12 cellular contexts compared by ENCODE assay signal in the genomic region with DNA sequence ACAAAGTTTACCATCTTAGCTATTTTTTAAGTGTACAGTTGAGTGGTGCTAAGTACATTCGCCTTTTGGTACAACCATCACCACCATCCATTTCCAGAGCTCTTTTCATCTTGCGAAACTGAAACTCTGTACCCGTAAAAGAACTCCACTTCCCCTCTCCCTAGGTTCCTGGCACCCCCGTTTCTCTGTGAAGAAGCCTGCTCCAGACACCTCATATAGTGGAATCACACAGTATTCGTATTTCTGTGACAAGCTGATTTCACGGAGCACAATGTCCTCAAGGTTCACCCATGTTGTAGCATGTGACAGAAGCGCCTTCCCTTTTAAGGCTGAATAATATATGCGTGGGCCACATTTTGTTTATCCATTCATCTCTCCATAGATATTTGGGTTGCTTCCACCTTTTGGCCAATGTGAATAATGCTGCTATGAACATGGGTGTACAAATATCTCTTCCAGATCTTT. TPM values are rescaled to one million over a fixed set of nuclear protein-coding genes. Genes with fewer than 3 reads are reported as not detected.
DNase-seq lines count a peak whose midpoint lies in the region; ATAC-seq and TF ChIP-seq lines count a peak whose summit lies in the region.
"Had no signal": no experiment of that assay in that cellular context is flagged by ENCODE, and none has a peak within 500 bp of the region (broad histone marks: within the 10 kb centered on the region; RNA-seq: fewer than 3 reads in every experiment).

No MANE protein-coding gene starts in this region.

- H3K36me3 Mint-ChIP-seq in activated naive CD8-positive, alpha-beta T cell treated with anti-CD3 and anti-CD28 coated beads, Interleukin-2, amount 10 ng/mL, durations not matched to agents 7 days and 5 days: no peaks in the 10 kb centered on the region
- H3K36me3 Mint-ChIP-seq in activated naive CD8-positive, alpha-beta T cell treated with anti-CD3 and anti-CD28 coated beads for 36 hours: no peaks in the 10 kb centered on the region
- H3K36me3 Mint-ChIP-seq in WTC11: no peaks in the 10 kb centered on the region
- no peaks in the 10 kb centered on the region for H3K36me3 Mint-ChIP-seq in endothelial cell (ENCODE audit: low read depth, unreplicated experiment)
- H3K36me3 Mint-ChIP-seq: CD4-positive, CD25-positive, alpha-beta regulatory T cell had no signal

- H3K9me3 Mint-ChIP-seq in activated naive CD8-positive, alpha-beta T cell treated with anti-CD3 and anti-CD28 coated beads, Interleukin-2, amount 10 ng/mL, durations not matched to agents 7 days and 5 days: no peaks in the 10 kb centered on the region
- H3K9me3 Mint-ChIP-seq in activated naive CD8-positive, alpha-beta T cell treated with anti-CD3 and anti-CD28 coated beads for 36 hours: no peaks in the 10 kb centered on the region
- 0 out of 2 replicates have a peak, but pooled peaks cover 3% of the 10 kb centered on the region for H3K9me3 Mint-ChIP-seq in WTC11
- no peaks in the 10 kb centered on the region for H3K9me3 Mint-ChIP-seq in endothelial cell (ENCODE audit: unreplicated experiment)
- H3K9me3 Mint-ChIP-seq: stimulated activated naive CD8-positive, alpha-beta T cell treated with anti-CD3 and anti-CD28 coated beads, Interleukin-15, Interleukin-2, amounts not matched to agents 100 ng/mL and 50 ng/mL, for 24 hours; T-helper 2 cell treated with Interferon-gamma antibody and Interleukin-4, amounts not matched to agents 5 μg/mL and 100 μg/mL, for 36 hours had no signal

- DNase-seq in activated naive CD8-positive, alpha-beta T cell treated with anti-CD3 and anti-CD28 coated beads, Interleukin-2, amount 10 ng/mL, durations not matched to agents 7 days and 5 days: no peak
- DNase-seq in activated naive CD8-positive, alpha-beta T cell treated with anti-CD3 and anti-CD28 coated beads for 36 hours: no peak
- DNase-seq in WTC11 (ENCODE audit: low spot score) (peak; percentile 1), left lobe of liver (ENCODE audit: low spot score) (peak; percentile 11), transverse colon (no peak), endothelial cell (ENCODE audit: low spot score) (no peak), NCI-H2081 (lab: John Stamatoyannopoulos, UW) (no peak), erythroblast (lab: John Stamatoyannopoulos, UW) (no peak)
- DNase-seq: CD4-positive, CD25-positive, alpha-beta regulatory T cell had no signal

- peak overlapping the region; percentile 69 to 83 (median 74) for H3K27ac ChIP-seq in transverse colon

- CTCF ChIA-PET in WTC11 (lab: Charles Lee): interaction anchor here (0.6 to 3.4 kb wide), 9 partner anchors 13 to 152 kb away, joined by 3 to 12 read pairs (median 4); no protein-coding TSS in a partner anchor

- peaks cover 12% of the 10 kb centered on the region for H3K4me1 Mint-ChIP-seq in activated naive CD8-positive, alpha-beta T cell treated with anti-CD3 and anti-CD28 coated beads, Interleukin-2, amount 10 ng/mL, durations not matched to agents 7 days and 5 days
- H3K4me1 Mint-ChIP-seq in activated naive CD8-positive, alpha-beta T cell treated with anti-CD3 and anti-CD28 coated beads for 36 hours: peaks cover 13% of the 10 kb centered on the region
- H3K4me1 Mint-ChIP-seq in WTC11: peaks cover 52% of the 10 kb centered on the region
- H3K4me1 Mint-ChIP-seq in endothelial cell (ENCODE audit: unreplicated experiment): peaks cover 7% of the 10 kb centered on the region

- H3K27ac Mint-ChIP-seq in activated naive CD8-positive, alpha-beta T cell treated with anti-CD3 and anti-CD28 coated beads, Interleukin-2, amount 10 ng/mL, durations not matched to agents 7 days and 5 days: no peak overlapping the region
- no peak overlapping the region for H3K27ac Mint-ChIP-seq in activated naive CD8-positive, alpha-beta T cell treated with anti-CD3 and anti-CD28 coated beads for 36 hours
- peak overlapping the region; percentile 28; the same call in 1 of the 2 replicates for H3K27ac Mint-ChIP-seq in WTC11
- no peak overlapping the region for H3K27ac Mint-ChIP-seq in endothelial cell (ENCODE audit: unreplicated experiment)
- H3K27ac Mint-ChIP-seq: CD4-positive, CD25-positive, alpha-beta regulatory T cell; stimulated activated naive CD8-positive, alpha-beta T cell treated with anti-CD3 and anti-CD28 coated beads, Interleukin-15, Interleukin-2, amounts not matched to agents 100 ng/mL and 50 ng/mL, for 24 hours; T-helper 2 cell treated with Interferon-gamma antibody and Interleukin-4, amounts not matched to agents 5 μg/mL and 100 μg/mL, for 36 hours had no signal

- TF ChIP-seq CTCF in WTC11 (IDR thresholded peaks at IDR 0.05) (no peak), transverse colon (IDR thresholded peaks at IDR 0.05) (no peak), endothelial cell (IDR thresholded peaks at IDR 0.05; ENCODE audit: unreplicated experiment) (no peak)

- 70 to 78% methylated on average over 6 to 8 of the region's 8 CpGs for WGBS in transverse colon (ENCODE audit: low coverage in 1 of 2), 2 donors

- no peaks in the 10 kb centered on the region for H3K9me3 ChIP-seq in transverse colon
- H3K9me3 ChIP-seq: colonic mucosa had no signal

- no peak overlapping the region for H3K4me3 ChIP-seq in transverse colon

- H3K27me3 ChIP-seq in transverse colon: no peaks in the 10 kb centered on the region
- H3K27me3 ChIP-seq: colonic mucosa had no signal

- POLR2A ChIA-PET in activated naive CD8-positive, alpha-beta T cell treated with anti-CD3 and anti-CD28 coated beads, Interleukin-2, amount 10 ng/mL, durations not matched to agents 7 days and 5 days (lab: Charles Lee): interaction anchor here (0.6 kb wide), 1 partner anchor 14 kb away, joined by 6 read pairs; no protein-coding TSS in a partner anchor
- POLR2A ChIA-PET in WTC11 (lab: Charles Lee): interaction anchor here (0.6 to 0.9 kb wide), 2 partner anchors 209 to 223 kb away, joined by 3 read pairs; partner anchors contain the start of genes HEXIM1 and HEXIM2

- peak overlapping the region; percentile 28 for H3K4me3 Mint-ChIP-seq in activated naive CD8-positive, alpha-beta T cell treated with anti-CD3 and anti-CD28 coated beads, Interleukin-2, amount 10 ng/mL, durations not matched to agents 7 days and 5 days
- no peak overlapping the region for H3K4me3 Mint-ChIP-seq in activated naive CD8-positive, alpha-beta T cell treated with anti-CD3 and anti-CD28 coated beads for 36 hours
- H3K4me3 Mint-ChIP-seq in WTC11: peak overlapping the region; percentile 25; the same call in 1 of the 2 replicates
- no peak overlapping the region for H3K4me3 Mint-ChIP-seq in endothelial cell (ENCODE audit: unreplicated experiment)
- H3K4me3 Mint-ChIP-seq: stimulated activated naive CD8-positive, alpha-beta T cell treated with anti-CD3 and anti-CD28 coated beads, Interleukin-15, Interleukin-2, amounts not matched to agents 100 ng/mL and 50 ng/mL, for 24 hours; T-helper 2 cell treated with Interferon-gamma antibody and Interleukin-4, amounts not matched to agents 5 μg/mL and 100 μg/mL, for 36 hours had no signal

- peaks cover 37% of the 10 kb centered on the region for H3K27me3 Mint-ChIP-seq in activated naive CD8-positive, alpha-beta T cell treated with anti-CD3 and anti-CD28 coated beads, Interleukin-2, amount 10 ng/mL, durations not matched to agents 7 days and 5 days
- H3K27me3 Mint-ChIP-seq in activated naive CD8-positive, alpha-beta T cell treated with anti-CD3 and anti-CD28 coated beads for 36 hours: peaks cover 28% of the 10 kb centered on the region
- H3K27me3 Mint-ChIP-seq in WTC11 (ENCODE audit: low read depth): peaks cover 2% of the 10 kb centered on the region; the same call in 1 of the 2 replicates
- H3K27me3 Mint-ChIP-seq in endothelial cell (ENCODE audit: unreplicated experiment): peaks cover 7% of the 10 kb centered on the region

- no peaks in the 10 kb centered on the region for H3K36me3 ChIP-seq in transverse colon
- H3K36me3 ChIP-seq: colonic mucosa had no signal

- intact Hi-C loops in transverse colon (cut with DNase I; ENCODE audit: low total_unique reads): no loop called here

- H3K4me1 ChIP-seq in transverse colon: peaks cover 3 to 16% (median 11%) of the 10 kb centered on the region in 4 donors

- TF ChIP-seq EP300 in transverse colon (IDR thresholded peaks at IDR 0.05; ENCODE audit: low read depth): no peak

- ATAC-seq in activated naive CD8-positive, alpha-beta T cell treated with anti-CD3 and anti-CD28 coated beads, Interleukin-2, amount 10 ng/mL, durations not matched to agents 7 days and 5 days (ENCODE audit: low read depth): no peak
- ATAC-seq in WTC11: no peak
- no peak for ATAC-seq in left lobe of liver

- in situ Hi-C loops in transverse colon (cut with MboI; ENCODE audit: low pct_ligation_motif_present in 1 of 4, low pct_unique_long_range_greater_than_20kb in 1 of 4, low sequenced_read_pairs in 3 of 4): no loop called here

- TF ChIP-seq POLR2A in transverse colon (IDR thresholded peaks at IDR 0.05) (no peak), erythroblast (IDR thresholded peaks at IDR 0.05; ENCODE audit: low read length) (no peak)

TF ChIP-seq in WTC11, 78 proteins besides CTCF, POLR2A, EP300 and RAD21:
- TF ChIP-seq, protein P1, sequence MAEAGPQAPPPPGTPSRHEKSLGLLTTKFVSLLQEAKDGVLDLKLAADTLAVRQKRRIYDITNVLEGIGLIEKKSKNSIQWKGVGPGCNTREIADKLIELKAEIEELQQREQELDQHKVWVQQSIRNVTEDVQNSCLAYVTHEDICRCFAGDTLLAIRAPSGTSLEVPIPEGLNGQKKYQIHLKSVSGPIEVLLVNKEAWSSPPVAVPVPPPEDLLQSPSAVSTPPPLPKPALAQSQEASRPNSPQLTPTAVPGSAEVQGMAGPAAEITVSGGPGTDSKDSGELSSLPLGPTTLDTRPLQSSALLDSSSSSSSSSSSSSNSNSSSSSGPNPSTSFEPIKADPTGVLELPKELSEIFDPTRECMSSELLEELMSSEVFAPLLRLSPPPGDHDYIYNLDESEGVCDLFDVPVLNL (CRISPR knock-in tag; IDR thresholded peaks at IDR 0.05; ENCODE audit: borderline replicate concordance, low read depth): no peak
- TF ChIP-seq NFYB (CRISPR knock-in tag; conservative IDR thresholded peaks at IDR 0.05; ENCODE audit: low read depth): no peak

RNA-seq across cellular contexts. Expression of gene MAP3K14, which starts 54.2 kb away (rescaled TPM):
- 10 to 100 TPM; 25.9 to 33.7 TPM for total RNA-seq in activated naive CD8-positive, alpha-beta T cell treated with anti-CD3 and anti-CD28 coated beads, Interleukin-2, amount 10 ng/mL, durations not matched to agents 7 days and 5 days
- 10 to 100 TPM; 27.1 to 28.3 TPM for total RNA-seq in activated naive CD8-positive, alpha-beta T cell treated with anti-CD3 and anti-CD28 coated beads for 36 hours
- total RNA-seq in WTC11 (2021) (3.3 to 4.0 TPM (median 3.8 TPM) in 3 replicates), left lobe of liver (6.9 TPM), transverse colon (10 to 100 TPM; 13.0 to 33.7 (median 18.7) TPM), endothelial cell (ENCODE audit: unreplicated experiment) (5.2 TPM)

Comparison
In these comparisons a context has a peak if more than half of its experiments do, and no peak if none do; other contexts are left out.
1. H3K4me3 Mint-ChIP-seq: peak in activated naive CD8-positive, alpha-beta T cell treated with anti-CD3 and anti-CD28 coated beads, Interleukin-2, amount 10 ng/mL, durations not matched to agents 7 days and 5 days (single experiment) and WTC11 (single experiment); none in activated naive CD8-positive, alpha-beta T cell treated with anti-CD3 and anti-CD28 coated beads for 36 hours (single experiment) and endothelial cell (single experiment).
2. DNase-seq: peak in WTC11 (single experiment) and left lobe of liver (single experiment); none in activated naive CD8-positive, alpha-beta T cell treated with anti-CD3 and anti-CD28 coated beads, Interleukin-2, amount 10 ng/mL, durations not matched to agents 7 days and 5 days (single experiment), activated naive CD8-positive, alpha-beta T cell treated with anti-CD3 and anti-CD28 coated beads for 36 hours (single experiment), transverse colon (single experiment), endothelial cell (single experiment), NCI-H2081 (0 of 2) and erythroblast (0 of 2).